ENCODE assay signal across 1 cellular context in the genomic region with DNA sequence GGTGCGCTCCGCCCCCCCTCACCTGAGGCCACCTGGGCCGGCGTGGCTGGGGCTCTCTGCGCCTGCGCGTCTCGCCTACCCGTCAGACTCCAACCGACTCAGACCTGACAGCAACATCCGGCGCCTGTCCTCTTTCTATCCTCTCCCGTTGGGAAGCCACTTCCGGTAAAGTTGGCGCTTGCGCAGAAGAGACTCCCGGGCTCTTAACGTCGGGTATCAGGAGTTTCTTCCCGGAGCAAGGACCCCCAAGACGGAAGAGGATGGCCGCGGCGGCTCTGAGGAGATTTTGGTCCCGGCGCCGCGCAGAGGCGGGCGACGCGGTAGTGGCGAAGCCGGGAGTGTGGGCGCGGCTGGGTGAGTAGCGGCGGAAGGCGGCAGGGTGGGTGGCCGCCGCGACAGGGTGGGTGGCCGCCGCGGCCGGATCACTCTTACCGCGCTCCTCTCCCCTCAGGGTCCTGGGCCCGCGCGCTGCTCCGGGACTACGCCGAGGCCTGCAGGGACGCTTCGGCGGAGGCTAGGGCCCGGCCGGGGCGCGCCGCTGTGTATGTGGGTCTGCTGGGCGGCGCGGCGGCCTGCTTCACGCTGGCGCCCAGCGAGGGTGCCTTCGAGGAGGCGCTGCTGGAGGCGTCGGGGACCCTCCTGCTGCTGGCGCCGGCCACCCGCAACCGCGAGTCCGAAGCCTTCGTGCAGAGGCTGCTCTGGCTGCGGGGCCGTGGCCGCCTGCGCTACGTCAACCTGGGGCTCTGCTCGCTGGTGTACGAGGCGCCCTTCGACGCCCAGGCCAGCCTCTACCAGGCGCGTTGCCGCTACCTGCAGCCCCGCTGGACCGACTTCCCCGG.
TF ChIP-seq lines count a peak whose summit lies in the region.

A gene (plus strand): TSS at position 249 of the 839 bp plus-strand sequence. CDS start 12 bp downstream, at position 261.
A gene (minus strand): TSS at position 77 of the 839 bp plus-strand sequence. CDS start 229 bp downstream, outside the sequence.

TF ChIP-seq in HepG2, 621 proteins besides CTCF, POLR2A, EP300 and RAD21 (continued from another document and continues in another):
- TF ChIP-seq, protein P1, sequence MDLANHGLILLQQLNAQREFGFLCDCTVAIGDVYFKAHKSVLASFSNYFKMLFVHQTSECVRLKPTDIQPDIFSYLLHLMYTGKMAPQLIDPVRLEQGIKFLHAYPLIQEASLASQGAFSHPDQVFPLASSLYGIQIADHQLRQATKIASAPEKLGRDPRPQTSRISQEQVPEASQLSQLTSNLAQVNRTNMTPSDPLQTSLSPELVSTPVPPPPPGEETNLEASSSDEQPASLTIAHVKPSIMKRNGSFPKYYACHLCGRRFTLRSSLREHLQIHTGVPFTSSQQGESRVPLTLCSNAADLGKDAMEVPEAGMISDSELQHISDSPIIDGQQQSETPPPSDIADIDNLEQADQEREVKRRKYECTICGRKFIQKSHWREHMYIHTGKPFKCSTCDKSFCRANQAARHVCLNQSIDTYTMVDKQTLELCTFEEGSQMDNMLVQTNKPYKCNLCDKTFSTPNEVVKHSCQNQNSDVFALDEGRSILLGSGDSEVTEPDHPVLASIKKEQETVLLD (CRISPR knock-in tag; IDR thresholded peaks at IDR 0.05; ENCODE audit: low read depth) = no peak; the same call in none of the 2 replicates
- TF ChIP-seq ZNF354B (CRISPR knock-in tag; IDR thresholded peaks at IDR 0.05) (peak; percentile 67; the same call in 1 of the 2 replicates), SKI (IDR thresholded peaks at IDR 0.05; ENCODE audit: partially characterized antibody) (no peak), KDM4B (CRISPR knock-in tag; IDR thresholded peaks at IDR 0.05) (no peak), ZNF441 (CRISPR knock-in tag; IDR thresholded peaks at IDR 0.05; ENCODE audit: borderline replicate concordance) (0 out of 2 replicates have a peak, but pooled peaks have one; percentile 7), ZSCAN9 (CRISPR knock-in tag; IDR thresholded peaks at IDR 0.05; ENCODE audit: borderline replicate concordance) (no peak), TRIM24 (CRISPR knock-in tag; IDR thresholded peaks at IDR 0.05) (no peak), BRD4 (CRISPR knock-in tag; IDR thresholded peaks at IDR 0.05) (no peak; the same call in 1 of the 2 replicates), ZNF44 (CRISPR knock-in tag; IDR thresholded peaks at IDR 0.05) (0 out of 2 replicates have a peak, but pooled peaks have one; percentile 57), CEBPG (CRISPR knock-in tag; IDR thresholded peaks at IDR 0.05) (no peak), ZNF607 (CRISPR knock-in tag; IDR thresholded peaks at IDR 0.05; ENCODE audit: borderline replicate concordance) (peak; percentile 32; the same call in 1 of the 2 replicates), GATAD2A (CRISPR knock-in tag; IDR thresholded peaks at IDR 0.05) (peak; percentile 58; the same call in 1 of the 2 replicates), ZBTB7B (CRISPR knock-in tag; IDR thresholded peaks at IDR 0.05) (no peak), ZNF564 (CRISPR knock-in tag; IDR thresholded peaks at IDR 0.05) (0 out of 2 replicates have a peak, but pooled peaks have one; percentile 27), SRSF4 (IDR thresholded peaks at IDR 0.05; ENCODE audit: low read depth, low read length, poor library complexity, severe bottlenecking) (no peak), EEA1 (CRISPR knock-in tag; IDR thresholded peaks at IDR 0.05; ENCODE audit: borderline replicate concordance) (no peak), ZNF510 (CRISPR knock-in tag; IDR thresholded peaks at IDR 0.05; ENCODE audit: low read depth) (peak; percentile 83; the same call in 1 of the 2 replicates), TARDBP (CRISPR knock-in tag; IDR thresholded peaks at IDR 0.05) (peak; percentile 83; the same call in 1 of the 2 replicates), ADNP (CRISPR knock-in tag; IDR thresholded peaks at IDR 0.05) (no peak)
- TF ChIP-seq, protein P2, sequence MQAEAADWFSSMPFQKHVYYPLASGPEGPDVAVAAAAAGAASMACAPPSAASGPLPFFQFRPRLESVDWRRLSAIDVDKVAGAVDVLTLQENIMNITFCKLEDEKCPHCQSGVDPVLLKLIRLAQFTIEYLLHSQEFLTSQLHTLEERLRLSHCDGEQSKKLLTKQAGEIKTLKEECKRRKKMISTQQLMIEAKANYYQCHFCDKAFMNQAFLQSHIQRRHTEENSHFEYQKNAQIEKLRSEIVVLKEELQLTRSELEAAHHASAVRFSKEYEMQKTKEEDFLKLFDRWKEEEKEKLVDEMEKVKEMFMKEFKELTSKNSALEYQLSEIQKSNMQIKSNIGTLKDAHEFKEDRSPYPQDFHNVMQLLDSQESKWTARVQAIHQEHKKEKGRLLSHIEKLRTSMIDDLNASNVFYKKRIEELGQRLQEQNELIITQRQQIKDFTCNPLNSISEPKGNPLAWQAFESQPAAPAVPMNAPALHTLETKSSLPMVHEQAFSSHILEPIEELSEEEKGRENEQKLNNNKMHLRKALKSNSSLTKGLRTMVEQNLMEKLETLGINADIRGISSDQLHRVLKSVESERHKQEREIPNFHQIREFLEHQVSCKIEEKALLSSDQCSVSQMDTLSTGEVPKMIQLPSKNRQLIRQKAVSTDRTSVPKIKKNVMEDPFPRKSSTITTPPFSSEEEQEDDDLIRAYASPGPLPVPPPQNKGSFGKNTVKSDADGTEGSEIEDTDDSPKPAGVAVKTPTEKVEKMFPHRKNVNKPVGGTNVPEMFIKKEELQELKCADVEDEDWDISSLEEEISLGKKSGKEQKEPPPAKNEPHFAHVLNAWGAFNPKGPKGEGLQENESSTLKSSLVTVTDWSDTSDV (CRISPR knock-in tag; IDR thresholded peaks at IDR 0.05) = no peak
- TF ChIP-seq, protein P3, sequence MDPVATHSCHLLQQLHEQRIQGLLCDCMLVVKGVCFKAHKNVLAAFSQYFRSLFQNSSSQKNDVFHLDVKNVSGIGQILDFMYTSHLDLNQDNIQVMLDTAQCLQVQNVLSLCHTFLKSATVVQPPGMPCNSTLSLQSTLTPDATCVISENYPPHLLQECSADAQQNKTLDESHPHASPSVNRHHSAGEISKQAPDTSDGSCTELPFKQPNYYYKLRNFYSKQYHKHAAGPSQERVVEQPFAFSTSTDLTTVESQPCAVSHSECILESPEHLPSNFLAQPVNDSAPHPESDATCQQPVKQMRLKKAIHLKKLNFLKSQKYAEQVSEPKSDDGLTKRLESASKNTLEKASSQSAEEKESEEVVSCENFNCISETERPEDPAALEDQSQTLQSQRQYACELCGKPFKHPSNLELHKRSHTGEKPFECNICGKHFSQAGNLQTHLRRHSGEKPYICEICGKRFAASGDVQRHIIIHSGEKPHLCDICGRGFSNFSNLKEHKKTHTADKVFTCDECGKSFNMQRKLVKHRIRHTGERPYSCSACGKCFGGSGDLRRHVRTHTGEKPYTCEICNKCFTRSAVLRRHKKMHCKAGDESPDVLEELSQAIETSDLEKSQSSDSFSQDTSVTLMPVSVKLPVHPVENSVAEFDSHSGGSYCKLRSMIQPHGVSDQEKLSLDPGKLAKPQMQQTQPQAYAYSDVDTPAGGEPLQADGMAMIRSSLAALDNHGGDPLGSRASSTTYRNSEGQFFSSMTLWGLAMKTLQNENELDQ (CRISPR knock-in tag; IDR thresholded peaks at IDR 0.05; ENCODE audit: borderline replicate concordance) = no peak
- TF ChIP-seq, protein P4, sequence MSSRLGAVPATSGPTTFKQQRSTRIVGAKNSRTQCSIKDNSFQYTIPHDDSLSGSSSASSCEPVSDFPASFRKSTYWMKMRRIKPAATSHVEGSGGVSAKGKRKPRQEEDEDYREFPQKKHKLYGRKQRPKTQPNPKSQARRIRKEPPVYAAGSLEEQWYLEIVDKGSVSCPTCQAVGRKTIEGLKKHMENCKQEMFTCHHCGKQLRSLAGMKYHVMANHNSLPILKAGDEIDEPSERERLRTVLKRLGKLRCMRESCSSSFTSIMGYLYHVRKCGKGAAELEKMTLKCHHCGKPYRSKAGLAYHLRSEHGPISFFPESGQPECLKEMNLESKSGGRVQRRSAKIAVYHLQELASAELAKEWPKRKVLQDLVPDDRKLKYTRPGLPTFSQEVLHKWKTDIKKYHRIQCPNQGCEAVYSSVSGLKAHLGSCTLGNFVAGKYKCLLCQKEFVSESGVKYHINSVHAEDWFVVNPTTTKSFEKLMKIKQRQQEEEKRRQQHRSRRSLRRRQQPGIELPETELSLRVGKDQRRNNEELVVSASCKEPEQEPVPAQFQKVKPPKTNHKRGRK (CRISPR knock-in tag; IDR thresholded peaks at IDR 0.05) = no peak
- TF ChIP-seq, protein P5, sequence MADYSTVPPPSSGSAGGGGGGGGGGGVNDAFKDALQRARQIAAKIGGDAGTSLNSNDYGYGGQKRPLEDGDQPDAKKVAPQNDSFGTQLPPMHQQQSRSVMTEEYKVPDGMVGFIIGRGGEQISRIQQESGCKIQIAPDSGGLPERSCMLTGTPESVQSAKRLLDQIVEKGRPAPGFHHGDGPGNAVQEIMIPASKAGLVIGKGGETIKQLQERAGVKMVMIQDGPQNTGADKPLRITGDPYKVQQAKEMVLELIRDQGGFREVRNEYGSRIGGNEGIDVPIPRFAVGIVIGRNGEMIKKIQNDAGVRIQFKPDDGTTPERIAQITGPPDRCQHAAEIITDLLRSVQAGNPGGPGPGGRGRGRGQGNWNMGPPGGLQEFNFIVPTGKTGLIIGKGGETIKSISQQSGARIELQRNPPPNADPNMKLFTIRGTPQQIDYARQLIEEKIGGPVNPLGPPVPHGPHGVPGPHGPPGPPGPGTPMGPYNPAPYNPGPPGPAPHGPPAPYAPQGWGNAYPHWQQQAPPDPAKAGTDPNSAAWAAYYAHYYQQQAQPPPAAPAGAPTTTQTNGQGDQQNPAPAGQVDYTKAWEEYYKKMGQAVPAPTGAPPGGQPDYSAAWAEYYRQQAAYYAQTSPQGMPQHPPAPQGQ (CRISPR knock-in tag; IDR thresholded peaks at IDR 0.05; ENCODE audit: borderline replicate concordance) = no peak
- TF ChIP-seq, protein P6, sequence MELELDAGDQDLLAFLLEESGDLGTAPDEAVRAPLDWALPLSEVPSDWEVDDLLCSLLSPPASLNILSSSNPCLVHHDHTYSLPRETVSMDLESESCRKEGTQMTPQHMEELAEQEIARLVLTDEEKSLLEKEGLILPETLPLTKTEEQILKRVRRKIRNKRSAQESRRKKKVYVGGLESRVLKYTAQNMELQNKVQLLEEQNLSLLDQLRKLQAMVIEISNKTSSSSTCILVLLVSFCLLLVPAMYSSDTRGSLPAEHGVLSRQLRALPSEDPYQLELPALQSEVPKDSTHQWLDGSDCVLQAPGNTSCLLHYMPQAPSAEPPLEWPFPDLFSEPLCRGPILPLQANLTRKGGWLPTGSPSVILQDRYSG (CRISPR knock-in tag; IDR thresholded peaks at IDR 0.05) = no peak
- TF ChIP-seq, protein P7, sequence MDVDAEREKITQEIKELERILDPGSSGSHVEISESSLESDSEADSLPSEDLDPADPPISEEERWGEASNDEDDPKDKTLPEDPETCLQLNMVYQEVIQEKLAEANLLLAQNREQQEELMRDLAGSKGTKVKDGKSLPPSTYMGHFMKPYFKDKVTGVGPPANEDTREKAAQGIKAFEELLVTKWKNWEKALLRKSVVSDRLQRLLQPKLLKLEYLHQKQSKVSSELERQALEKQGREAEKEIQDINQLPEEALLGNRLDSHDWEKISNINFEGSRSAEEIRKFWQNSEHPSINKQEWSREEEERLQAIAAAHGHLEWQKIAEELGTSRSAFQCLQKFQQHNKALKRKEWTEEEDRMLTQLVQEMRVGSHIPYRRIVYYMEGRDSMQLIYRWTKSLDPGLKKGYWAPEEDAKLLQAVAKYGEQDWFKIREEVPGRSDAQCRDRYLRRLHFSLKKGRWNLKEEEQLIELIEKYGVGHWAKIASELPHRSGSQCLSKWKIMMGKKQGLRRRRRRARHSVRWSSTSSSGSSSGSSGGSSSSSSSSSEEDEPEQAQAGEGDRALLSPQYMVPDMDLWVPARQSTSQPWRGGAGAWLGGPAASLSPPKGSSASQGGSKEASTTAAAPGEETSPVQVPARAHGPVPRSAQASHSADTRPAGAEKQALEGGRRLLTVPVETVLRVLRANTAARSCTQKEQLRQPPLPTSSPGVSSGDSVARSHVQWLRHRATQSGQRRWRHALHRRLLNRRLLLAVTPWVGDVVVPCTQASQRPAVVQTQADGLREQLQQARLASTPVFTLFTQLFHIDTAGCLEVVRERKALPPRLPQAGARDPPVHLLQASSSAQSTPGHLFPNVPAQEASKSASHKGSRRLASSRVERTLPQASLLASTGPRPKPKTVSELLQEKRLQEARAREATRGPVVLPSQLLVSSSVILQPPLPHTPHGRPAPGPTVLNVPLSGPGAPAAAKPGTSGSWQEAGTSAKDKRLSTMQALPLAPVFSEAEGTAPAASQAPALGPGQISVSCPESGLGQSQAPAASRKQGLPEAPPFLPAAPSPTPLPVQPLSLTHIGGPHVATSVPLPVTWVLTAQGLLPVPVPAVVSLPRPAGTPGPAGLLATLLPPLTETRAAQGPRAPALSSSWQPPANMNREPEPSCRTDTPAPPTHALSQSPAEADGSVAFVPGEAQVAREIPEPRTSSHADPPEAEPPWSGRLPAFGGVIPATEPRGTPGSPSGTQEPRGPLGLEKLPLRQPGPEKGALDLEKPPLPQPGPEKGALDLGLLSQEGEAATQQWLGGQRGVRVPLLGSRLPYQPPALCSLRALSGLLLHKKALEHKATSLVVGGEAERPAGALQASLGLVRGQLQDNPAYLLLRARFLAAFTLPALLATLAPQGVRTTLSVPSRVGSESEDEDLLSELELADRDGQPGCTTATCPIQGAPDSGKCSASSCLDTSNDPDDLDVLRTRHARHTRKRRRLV (CRISPR knock-in tag; IDR thresholded peaks at IDR 0.05) = no peak
- TF ChIP-seq, protein P8, sequence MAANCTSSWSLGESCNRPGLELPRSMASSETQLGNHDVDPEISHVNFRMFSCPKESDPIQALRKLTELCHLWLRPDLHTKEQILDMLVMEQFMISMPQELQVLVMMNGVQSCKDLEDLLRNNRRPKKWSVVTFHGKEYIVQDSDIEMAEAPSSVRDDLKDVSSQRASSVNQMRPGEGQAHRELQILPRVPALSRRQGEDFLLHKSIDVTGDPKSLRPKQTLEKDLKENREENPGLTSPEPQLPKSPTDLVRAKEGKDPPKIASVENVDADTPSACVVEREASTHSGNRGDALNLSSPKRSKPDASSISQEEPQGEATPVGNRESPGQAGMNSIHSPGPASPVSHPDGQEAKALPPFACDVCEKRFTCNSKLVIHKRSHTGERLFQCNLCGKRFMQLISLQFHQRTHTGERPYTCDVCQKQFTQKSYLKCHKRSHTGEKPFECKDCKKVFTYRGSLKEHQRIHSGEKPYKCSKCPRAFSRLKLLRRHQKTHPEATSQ (CRISPR knock-in tag; IDR thresholded peaks at IDR 0.05; ENCODE audit: borderline replicate concordance) = no peak
- TF ChIP-seq, protein P9, sequence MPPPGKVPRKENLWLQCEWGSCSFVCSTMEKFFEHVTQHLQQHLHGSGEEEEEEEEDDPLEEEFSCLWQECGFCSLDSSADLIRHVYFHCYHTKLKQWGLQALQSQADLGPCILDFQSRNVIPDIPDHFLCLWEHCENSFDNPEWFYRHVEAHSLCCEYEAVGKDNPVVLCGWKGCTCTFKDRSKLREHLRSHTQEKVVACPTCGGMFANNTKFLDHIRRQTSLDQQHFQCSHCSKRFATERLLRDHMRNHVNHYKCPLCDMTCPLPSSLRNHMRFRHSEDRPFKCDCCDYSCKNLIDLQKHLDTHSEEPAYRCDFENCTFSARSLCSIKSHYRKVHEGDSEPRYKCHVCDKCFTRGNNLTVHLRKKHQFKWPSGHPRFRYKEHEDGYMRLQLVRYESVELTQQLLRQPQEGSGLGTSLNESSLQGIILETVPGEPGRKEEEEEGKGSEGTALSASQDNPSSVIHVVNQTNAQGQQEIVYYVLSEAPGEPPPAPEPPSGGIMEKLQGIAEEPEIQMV (CRISPR knock-in tag; IDR thresholded peaks at IDR 0.05; ENCODE audit: low read depth) = peak; percentile 29; the same call in 1 of the 2 replicates
